In the genomic region with DNA sequence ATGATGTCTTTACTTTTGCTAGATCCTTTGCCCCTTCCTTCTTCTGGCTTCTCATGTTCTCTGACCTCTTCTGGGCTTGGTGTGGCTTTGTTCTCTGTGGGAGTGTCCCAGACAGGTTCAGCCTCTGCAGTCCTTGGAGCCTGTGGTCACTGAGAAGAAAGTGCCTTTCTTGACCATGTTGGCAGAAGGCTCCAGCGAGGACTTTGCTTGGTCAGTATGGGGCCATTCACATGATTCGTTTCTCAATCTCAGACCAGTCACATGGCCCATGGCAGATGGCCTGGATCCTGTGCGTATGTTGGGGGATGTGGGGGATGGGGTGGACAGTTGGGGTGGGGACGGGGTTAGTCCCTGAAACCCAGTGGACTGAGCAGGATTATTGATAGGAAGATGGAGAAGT, we compare ENCODE assay signal across 24 cellular contexts.
"Had no signal": no experiment of that assay in that cellular context is flagged by ENCODE, and none has a peak within 500 bp of the region (broad histone marks: within the 10 kb centered on the region; RNA-seq: fewer than 3 reads in every experiment).

No MANE protein-coding gene starts in this region.

- H3K27me3 ChIP-seq: cardiac muscle cell, left lung, right atrium auricular region, stomach, transverse colon had no signal

- H3K4me3 ChIP-seq: cardiac muscle cell, left lung, lung, prostate gland, right atrium auricular region, stomach, transverse colon had no signal

- H3K9me3 ChIP-seq: left lung, prostate gland, right atrium auricular region, stomach, transverse colon had no signal

- H3K9me3 Mint-ChIP-seq: activated naive CD4-positive, alpha-beta T cell treated with anti-CD3 and anti-CD28 coated beads for 36 hours; mesothelial cell of epicardium; naive thymus-derived CD8-positive, alpha-beta T cell; T-cell; T-helper 2 cell treated with Interferon-gamma antibody and Interleukin-4, amounts not matched to agents 5 μg/mL and 100 μg/mL, for 36 hours had no signal

- H3K36me3 Mint-ChIP-seq: mesothelial cell of epicardium had no signal

- H3K27ac Mint-ChIP-seq: activated CD4-positive, alpha-beta T cell treated with anti-CD3 and anti-CD28 coated beads for 36 hours; activated naive CD4-positive, alpha-beta T cell treated with anti-CD3 and anti-CD28 coated beads for 36 hours; activated naive CD8-positive, alpha-beta T cell treated with anti-CD3 and anti-CD28 coated beads, Interleukin-2, amount 10 ng/mL, durations not matched to agents 7 days and 5 days; mesothelial cell of epicardium; T-cell; T-helper 2 cell treated with Interferon-gamma antibody and Interleukin-4, amounts not matched to agents 5 μg/mL and 100 μg/mL, for 36 hours had no signal

- H3K36me3 ChIP-seq: cardiac muscle cell, prostate gland, right atrium auricular region, transverse colon had no signal

- H3K27me3 Mint-ChIP-seq: activated CD4-positive, alpha-beta T cell treated with anti-CD3 and anti-CD28 coated beads for 36 hours; activated naive CD8-positive, alpha-beta T cell treated with anti-CD3 and anti-CD28 coated beads, Interleukin-2, amount 10 ng/mL, durations not matched to agents 7 days and 5 days; naive thymus-derived CD8-positive, alpha-beta T cell; T-cell had no signal

- ATAC-seq: activated CD4-positive, alpha-beta T cell treated with anti-CD3 and anti-CD28 coated beads for 36 hours; left lung; naive thymus-derived CD8-positive, alpha-beta T cell; T-cell had no signal

- H3K4me3 Mint-ChIP-seq: activated CD4-positive, alpha-beta T cell treated with anti-CD3 and anti-CD28 coated beads for 36 hours; activated naive CD4-positive, alpha-beta T cell treated with anti-CD3 and anti-CD28 coated beads for 36 hours; activated naive CD8-positive, alpha-beta T cell treated with anti-CD3 and anti-CD28 coated beads, Interleukin-2, amount 10 ng/mL, durations not matched to agents 7 days and 5 days; mesothelial cell of epicardium; T-cell; T-helper 2 cell treated with Interferon-gamma antibody and Interleukin-4, amounts not matched to agents 5 μg/mL and 100 μg/mL, for 36 hours had no signal

- H3K4me1 ChIP-seq: left lung, prostate gland, transverse colon had no signal

- DNase-seq: activated CD4-positive, alpha-beta T cell treated with anti-CD3 and anti-CD28 coated beads for 36 hours; activated CD4-positive, alpha-beta T cell treated with anti-CD3 and anti-CD28 coated beads, Interleukin-2, amount 50 U/mL, for 48 hours; activated effector memory CD4-positive, alpha-beta T cell treated with Interleukin-2 at 50 U/mL for 16 hours; activated naive CD4-positive, alpha-beta T cell treated with anti-CD3 and anti-CD28 coated beads for 36 hours; activated naive CD8-positive, alpha-beta T cell treated with anti-CD3 and anti-CD28 coated beads, Interleukin-2, amount 10 ng/mL, durations not matched to agents 7 days and 5 days; activated T-cell treated with anti-CD3 and anti-CD28 coated beads, Interleukin-2, amount 50 U/mL, for 48 hours; amniotic stem cell; cortex of kidney; effector CD4-positive, alpha-beta T cell; hippocampal formation; kidney glomerular epithelial cell; naive thymus-derived CD8-positive, alpha-beta T cell; stimulated activated CD4-positive, alpha-beta T cell treated with anti-CD3 and anti-CD28 coated beads, Interleukin-12 subunit alpha, Interleukin-12 subunit beta, amount 100 ng/mL, for 4 hours; stimulated activated CD4-positive, alpha-beta T cell treated with anti-CD3 and anti-CD28 coated beads, Interleukin-4, amount 100 ng/mL, for 4 hours; stomach; T-cell; transverse colon had no signal

- H3K27ac ChIP-seq: cardiac muscle cell, prostate gland, transverse colon had no signal
